8 cellular contexts compared by ENCODE assay signal in the genomic region with DNA sequence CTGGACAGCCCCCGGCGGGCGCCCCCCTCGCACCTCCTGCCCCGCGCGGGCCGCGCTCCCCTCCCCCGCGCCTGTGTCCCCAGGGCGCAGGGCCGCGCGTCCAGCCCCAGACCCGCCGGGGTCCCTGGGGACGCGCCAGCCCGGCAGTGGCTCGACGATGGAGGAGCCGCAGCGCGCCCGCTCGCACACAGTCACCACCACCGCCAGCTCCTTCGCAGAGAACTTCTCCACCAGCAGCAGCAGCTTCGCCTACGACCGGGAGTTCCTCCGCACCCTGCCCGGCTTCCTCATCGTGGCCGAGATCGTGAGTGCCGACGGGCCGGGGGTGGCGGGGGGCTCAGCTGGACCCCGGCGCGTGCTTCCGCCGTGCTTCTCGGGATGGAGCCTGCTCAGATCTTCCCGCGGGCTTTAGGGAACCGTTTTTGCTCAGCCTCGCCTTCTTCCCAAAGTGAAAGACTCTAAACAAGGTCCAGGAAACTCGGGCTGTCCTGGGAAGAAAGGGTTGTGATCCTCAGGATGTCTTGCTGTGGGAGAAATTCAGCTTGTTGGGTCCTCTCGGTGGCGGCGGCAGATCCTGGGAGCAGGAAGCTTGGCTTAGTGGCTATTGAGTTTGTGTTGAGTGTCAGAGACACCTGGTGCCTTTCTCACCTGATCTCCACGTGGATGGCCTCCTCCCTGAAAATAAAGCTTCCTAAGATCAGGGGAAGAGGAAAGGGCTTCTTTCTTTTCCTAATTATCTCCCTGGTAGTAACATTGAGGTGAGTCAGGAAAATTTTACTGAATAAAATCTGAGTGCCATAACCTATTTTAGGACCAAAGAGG. TPM values are rescaled to one million over a fixed set of nuclear protein-coding genes. Genes with fewer than 3 reads are reported as not detected.
DNase-seq lines count a peak whose midpoint lies in the region; ATAC-seq, FAIRE-seq and TF ChIP-seq lines count a peak whose summit lies in the region.

No MANE protein-coding gene starts in this region.

- POLR2A ChIA-PET in PC-9 (lab: Charles Lee; ENCODE audit: unreplicated experiment), result interaction anchor here (0.6 kb wide), 1 partner anchor 32 kb away, joined by 4 read pairs; no protein-coding TSS in a partner anchor

- no peaks in the 10 kb centered on the region for H3K9me3 Mint-ChIP-seq in activated naive CD4-positive, alpha-beta T cell treated with anti-CD3 and anti-CD28 coated beads, Interleukin-2, amount 50 U/mL, for 24 hours
- no peaks in the 10 kb centered on the region for H3K9me3 Mint-ChIP-seq in progenitor cell of endocrine pancreas (ENCODE audit: low read depth)

- no peak for TF ChIP-seq POLR2A in H54 (IDR thresholded peaks at IDR 0.05; ENCODE audit: low read depth, low read length)

- peak overlapping the region; percentile 55 for H3K27ac Mint-ChIP-seq in activated naive CD4-positive, alpha-beta T cell treated with anti-CD3 and anti-CD28 coated beads, Interleukin-2, amount 50 U/mL, for 24 hours
- H3K27ac Mint-ChIP-seq in progenitor cell of endocrine pancreas, result peak overlapping the region; percentile 96

- BruUV-seq in PC-9 (replicated peaks; lab: Mats Ljungman, UMichigan), result no TSS peak

- peak overlapping the region; percentile 89 for H3K4me3 Mint-ChIP-seq in activated naive CD4-positive, alpha-beta T cell treated with anti-CD3 and anti-CD28 coated beads, Interleukin-2, amount 50 U/mL, for 24 hours
- H3K4me3 Mint-ChIP-seq in progenitor cell of endocrine pancreas (ENCODE audit: low read depth), result peak overlapping the region; percentile 90

- CTCF ChIA-PET in PC-9 (lab: Charles Lee), result interaction anchor here (0.6 to 0.7 kb wide), 4 partner anchors 38 to 183 kb away, joined by 3 to 5 read pairs (median 4); no protein-coding TSS in a partner anchor

- H3K36me3 ChIP-seq in PC-9 (ENCODE audit: low read depth), result 0 out of 2 replicates have a peak, but pooled peaks cover 3% of the 10 kb centered on the region

- peaks cover 3% of the 10 kb centered on the region for H3K36me3 Mint-ChIP-seq in activated naive CD4-positive, alpha-beta T cell treated with anti-CD3 and anti-CD28 coated beads, Interleukin-2, amount 50 U/mL, for 24 hours
- peaks cover 14% of the 10 kb centered on the region for H3K36me3 Mint-ChIP-seq in progenitor cell of endocrine pancreas (ENCODE audit: insufficient read depth)

- H3K4me3 ChIP-seq in GM08714 (ENCODE audit: low read length) (peak overlapping the region; percentile 60), PC-9 (peak overlapping the region; percentile 72)

- no peaks in the 10 kb centered on the region; the same call in 1 of the 2 replicates for H3F3A ChIP-seq in PC-9 (ENCODE audit: insufficient read depth, low read depth)

- peaks cover 56% of the 10 kb centered on the region for H3K4me1 Mint-ChIP-seq in activated naive CD4-positive, alpha-beta T cell treated with anti-CD3 and anti-CD28 coated beads, Interleukin-2, amount 50 U/mL, for 24 hours
- H3K4me1 Mint-ChIP-seq in progenitor cell of endocrine pancreas (ENCODE audit: low read depth), result peaks cover 44% of the 10 kb centered on the region

- FAIRE-seq in H54 (lab: Jason Lieb, UNC), result no peak

- no peaks in the 10 kb centered on the region for H3K27me3 Mint-ChIP-seq in activated naive CD4-positive, alpha-beta T cell treated with anti-CD3 and anti-CD28 coated beads, Interleukin-2, amount 50 U/mL, for 24 hours
- no peaks in the 10 kb centered on the region for H3K27me3 Mint-ChIP-seq in progenitor cell of endocrine pancreas

- no peaks in the 10 kb centered on the region for H3K9me3 ChIP-seq in PC-9 (ENCODE audit: insufficient read depth, low read depth)

- H4K20me1 ChIP-seq in PC-9 (ENCODE audit: insufficient read depth), result no peaks in the 10 kb centered on the region

- peaks cover 17% of the 10 kb centered on the region; the same call in 1 of the 2 replicates for H3K4me1 ChIP-seq in PC-9 (replicated peaks; ENCODE audit: insufficient read depth)

- intact Hi-C loops in PC-9 (cut with micrococcal nuclease; ENCODE audit: unreplicated experiment), result loop anchor here (1.0 to 5.0 kb wide), 4 partner anchors 9 to 183 kb away; no protein-coding TSS in a partner anchor
- intact Hi-C loops in cardiac septum (cut with DNase I), result loop anchor here (2.0 kb wide), 2 partner anchors 38 to 60 kb away; no protein-coding TSS in a partner anchor

- TF ChIP-seq CTCF in PC-9 (conservative IDR thresholded peaks at IDR 0.05) (no peak), progenitor cell of endocrine pancreas (IDR thresholded peaks at IDR 0.05; ENCODE audit: unreplicated experiment) (no peak)

- ATAC-seq in HG02678 (IDR thresholded peaks at IDR 0.05; ENCODE audit: unreplicated experiment) (peak; percentile 26), HG03175 (IDR thresholded peaks at IDR 0.05; ENCODE audit: unreplicated experiment) (no peak)

- peak in 1 of 2 experiments; percentile 26 for DNase-seq in PC-9
- peak; percentile 77 for DNase-seq in cardiac septum (ENCODE audit: low spot score)
- peak; percentile 25 for DNase-seq in progenitor cell of endocrine pancreas (ENCODE audit: low spot score, unreplicated experiment)
- DNase-seq in H54 (ENCODE audit: insufficient read length, low spot score), result no peak

- H3K27ac ChIP-seq in PC-9, result no peak overlapping the region

- peaks cover 31% of the 10 kb centered on the region for H3K79me2 ChIP-seq in PC-9 (ENCODE audit: low read depth)

- H3K9me2 ChIP-seq in PC-9 (ENCODE audit: insufficient read depth), result no peaks in the 10 kb centered on the region

- peak overlapping the region; percentile 90 for H2AFZ ChIP-seq in PC-9

- H3K4me2 ChIP-seq in PC-9, result peak overlapping the region; percentile 89

- H3K27me3 ChIP-seq in PC-9 (ENCODE audit: insufficient read depth, low read depth), result no peaks in the 10 kb centered on the region

RNA-seq across cellular contexts. Expression of a gene that starts 0.5 kb away (rescaled TPM):
- total RNA-seq in PC-9 (2021) (16.8 and 17.8 TPM in 2 replicates), cardiac septum (5.5 TPM), progenitor cell of endocrine pancreas (33.8 and 39.1 TPM in 2 replicates)
